ENCODE assay signal across 8 cellular contexts in the genomic region with DNA sequence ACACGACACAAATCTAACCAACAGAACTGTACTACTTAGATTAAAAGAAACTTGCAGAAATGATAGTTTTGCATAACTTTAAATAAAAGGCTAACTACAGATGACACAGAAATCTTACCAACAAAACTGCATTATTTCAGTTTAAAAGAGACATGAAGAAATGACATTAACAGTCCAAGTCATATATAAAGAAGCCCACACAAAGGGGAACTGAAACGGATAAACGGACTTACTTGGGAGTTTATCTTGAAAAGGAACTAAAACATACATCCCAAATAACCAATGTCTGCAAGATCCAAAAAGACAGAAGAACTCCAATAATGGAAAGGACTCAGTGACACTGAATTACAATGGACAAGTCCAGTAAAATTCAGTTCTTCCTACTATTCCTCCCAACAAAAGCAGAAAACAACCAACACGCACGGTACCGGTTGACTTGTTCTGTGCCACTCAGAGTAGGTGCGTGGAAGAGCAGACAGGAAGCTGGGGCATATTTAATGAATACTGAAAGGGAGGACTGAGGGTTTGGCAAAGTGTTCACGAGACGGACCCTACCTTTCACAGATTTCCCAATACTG. TPM values are rescaled to one million over a fixed set of nuclear protein-coding genes. Genes with fewer than 3 reads are reported as not detected.
DNase-seq lines count a peak whose midpoint lies in the region; ATAC-seq, FAIRE-seq and TF ChIP-seq lines count a peak whose summit lies in the region.

No MANE protein-coding gene starts in this region.

- intact Hi-C loops in pancreas (cut with DNase I), result no loop called here

- peaks cover 8 to 21% (median 12%) of the 10 kb centered on the region in 11 experiments; a peak in 15 of 22 replicates for H3K9me3 ChIP-seq in BLaER1 treated with 17β-estradiol and CSF1 and Interleukin-3, amounts not matched to agents 10 nM and 100 nM (replicated peaks in 1 of 11)
- peaks cover 6% of the 10 kb centered on the region for H3K9me3 ChIP-seq in WERI-Rb-1 (ENCODE audit: severe bottlenecking)
- H3K9me3 ChIP-seq in gastroesophageal sphincter, result no peaks in the 10 kb centered on the region
- no peaks in the 10 kb centered on the region for H3K9me3 ChIP-seq in pancreas

- CTCF ChIA-PET in HEK293T (lab: Yijun Ruan, JAX), result no interaction called here

- 28 to 50% methylated on average over 8 of the region's 9 CpGs for WGBS in gastroesophageal sphincter (ENCODE audit: low coverage in 1 of 2), 2 donors
- WGBS in pancreas, 2 donors, result 10 to 11% methylated on average over 9 of the region's 9 CpGs

- no peak for TF ChIP-seq POLR2A in gastroesophageal sphincter (IDR thresholded peaks at IDR 0.05)

- H4K20me1 ChIP-seq in BLaER1 treated with 17β-estradiol and CSF1 and Interleukin-3, amounts not matched to agents 10 nM and 100 nM, result peaks cover 0 to 11% (median 0%) of the 10 kb centered on the region in 11 experiments; a peak in 1 of 22 replicates

- TF ChIP-seq EP300 in gastroesophageal sphincter (IDR thresholded peaks at IDR 0.05), result no peak

- peak overlapping the region; percentile 38 to 82 (median 70); a peak in 19 of 22 replicates for H3K9ac ChIP-seq in BLaER1 treated with 17β-estradiol and CSF1 and Interleukin-3, amounts not matched to agents 10 nM and 100 nM

- peak overlapping the region; percentile 66 to 78 (median 70) for H3K4me3 ChIP-seq in BLaER1 treated with 17β-estradiol and CSF1 and Interleukin-3, amounts not matched to agents 10 nM and 100 nM
- H3K4me3 ChIP-seq in WERI-Rb-1 (ENCODE audit: low read depth, low read length) (peak overlapping the region; percentile 66), gastroesophageal sphincter (peak overlapping the region; percentile 62 to 75), pancreas (peak overlapping the region; percentile 45 to 83 (median 72))

- TF ChIP-seq CTCF in WERI-Rb-1 (IDR thresholded peaks at IDR 0.05; ENCODE audit: low read depth, low read length) (no peak), gastroesophageal sphincter (IDR thresholded peaks at IDR 0.05) (no peak), pancreas (IDR thresholded peaks at IDR 0.05) (no peak)

- H3K27ac ChIP-seq in BLaER1 treated with 17β-estradiol and CSF1 and Interleukin-3, amounts not matched to agents 10 nM and 100 nM, result peak overlapping the region in 10 of 11 experiments; percentile 32 to 63 (median 49); a peak in 17 of 22 replicates
- H3K27ac ChIP-seq in WERI-Rb-1, result no peak overlapping the region
- peak overlapping the region in 3 of 4 donors; percentile 22 to 73 (median 71) for H3K27ac ChIP-seq in gastroesophageal sphincter
- H3K27ac ChIP-seq in pancreas, result peak overlapping the region in 2 of 4 donors; percentile 53 to 74

- H3K4me2 ChIP-seq in BLaER1 treated with 17β-estradiol and CSF1 and Interleukin-3, amounts not matched to agents 10 nM and 100 nM, result peak overlapping the region; percentile 90 to 100 (median 96)

- H3K4me1 ChIP-seq in BLaER1 treated with 17β-estradiol and CSF1 and Interleukin-3, amounts not matched to agents 10 nM and 100 nM, result peaks cover 18 to 38% (median 36%) of the 10 kb centered on the region in 10 experiments
- H3K4me1 ChIP-seq in gastroesophageal sphincter, result peaks cover 0 to 17% (median 0%) of the 10 kb centered on the region in 3 donors
- peaks cover 0 to 5% (median 3%) of the 10 kb centered on the region in 3 donors for H3K4me1 ChIP-seq in pancreas

- ATAC-seq in GM19324 (IDR thresholded peaks at IDR 0.05; ENCODE audit: low FRiP score, unreplicated experiment) (peak; percentile 46), HG03175 (IDR thresholded peaks at IDR 0.05; ENCODE audit: unreplicated experiment) (peak; percentile 41), gastroesophageal sphincter (peak; percentile 35), pancreas (peak; percentile 51 to 73 (median 60))

- H3K27me3 ChIP-seq in BLaER1 treated with 17β-estradiol and CSF1 and Interleukin-3, amounts not matched to agents 10 nM and 100 nM, result peaks cover 11 to 29% (median 23%) of the 10 kb centered on the region in 11 experiments
- H3K27me3 ChIP-seq in WERI-Rb-1 (ENCODE audit: insufficient read depth, low read depth, severe bottlenecking), result peaks cover 17% of the 10 kb centered on the region
- H3K27me3 ChIP-seq in gastroesophageal sphincter, result peaks cover 23% of the 10 kb centered on the region
- H3K27me3 ChIP-seq in pancreas, result no peaks in the 10 kb centered on the region

- peaks cover 0 to 24% (median 0%) of the 10 kb centered on the region in 11 experiments; a peak in 4 of 22 replicates for H3K36me3 ChIP-seq in BLaER1 treated with 17β-estradiol and CSF1 and Interleukin-3, amounts not matched to agents 10 nM and 100 nM
- no peaks in the 10 kb centered on the region; the same call in 1 of the 2 replicates for H3K36me3 ChIP-seq in WERI-Rb-1
- H3K36me3 ChIP-seq in gastroesophageal sphincter, result no peaks in the 10 kb centered on the region
- no peaks in the 10 kb centered on the region for H3K36me3 ChIP-seq in pancreas

- DNase-seq in WERI-Rb-1 (no peak), pancreas (no peak), OCI-M1 (lab: John Stamatoyannopoulos, UW) (no peak), HEK293T (ENCODE audit: extremely low spot score) (no peak)

- no peak for FAIRE-seq in pancreas (lab: Jason Lieb, UNC)

- POLR2A ChIA-PET in HEK293T (lab: Yijun Ruan, JAX), result no interaction called here

TF ChIP-seq in HEK293T, 16 proteins besides CTCF, POLR2A, EP300 and RAD21:
- TF ChIP-seq ARNT (IDR thresholded peaks at IDR 0.05), result no peak
- TF ChIP-seq ZNF384 (IDR thresholded peaks at IDR 0.05), result no peak
- TF ChIP-seq FOXA1 (IDR thresholded peaks at IDR 0.05), result no peak

RNA-seq across cellular contexts. Expression of gene CPM, which starts 0.8 kb away (rescaled TPM):
- total RNA-seq in gastroesophageal sphincter (10 to 100 TPM; 24.9 to 57.3 (median 50.5) TPM), pancreas (10 to 100 TPM in 4 of 6 donors, 1 to 10 TPM in 2; 6.9 to 49.2 (median 11.1) TPM)
- polyA plus RNA-seq in pancreas, result 10 to 100 TPM in 1 of 2 donors, 1 to 10 TPM in 1; 4.3 to 26.3 TPM
